Comparison of ENCODE assay signal across 29 cellular contexts in genomic region chr2:24877067-24877466, GRCh38.
"Had no signal": no experiment of that assay in that cellular context is flagged by ENCODE, and none has a peak within 500 bp of the region (broad histone marks: within the 10 kb centered on the region; RNA-seq: fewer than 3 reads in every experiment).

No MANE protein-coding gene starts in this region.

- H3K36me3 Mint-ChIP-seq: natural killer cell had no signal

- H3K4me2 ChIP-seq: hepatocyte had no signal

- H3K36me3 ChIP-seq: esophagus squamous epithelium, left ventricle myocardium inferior, ovary, sigmoid colon, stomach, thyroid gland, upper lobe of right lung had no signal

- H3K4me3 Mint-ChIP-seq: activated CD8-positive, alpha-beta T cell treated with anti-CD3 and anti-CD28 coated beads for 36 hours; activated naive CD4-positive, alpha-beta T cell treated with anti-CD3 and anti-CD28 coated beads, Interleukin-2, amount 50 U/mL, for 24 hours; activated naive CD8-positive, alpha-beta T cell treated with anti-CD3 and anti-CD28 coated beads, Interleukin-2, amount 50 U/mL, for 24 hours; activated T-cell treated with anti-CD3 and anti-CD28 coated beads, Interleukin-2, amount 50 U/mL, for 4 hours; dendritic cell treated with granulocyte-macrophage colony-stimulating factor and Interleukin-4, amounts not matched to agents 40 ng/mL and 50 ng/mL, for 4 days; natural killer cell; stimulated activated naive B cell treated with anti-CD40 and anti-IgM and Interleukin-4, amounts not matched to agents 10 μg/mL and 1 μg/mL and 100 μg/mL, for 72 hours had no signal

- H3K27me3 ChIP-seq: esophagus squamous epithelium, hepatocyte, ovary, sigmoid colon, stomach, thyroid gland, upper lobe of right lung had no signal

- H3K9me3 ChIP-seq: esophagus squamous epithelium, left ventricle myocardium inferior, ovary, sigmoid colon, stomach, thyroid gland, upper lobe of right lung had no signal

- H3K4me1 Mint-ChIP-seq: activated naive CD4-positive, alpha-beta T cell treated with anti-CD3 and anti-CD28 coated beads, Interleukin-2, amount 50 U/mL, for 24 hours had no signal

- H3K27ac ChIP-seq: epithelial cell of prostate, hepatocyte, ovary, thyroid gland, upper lobe of right lung had no signal

- H2AFZ ChIP-seq: hepatocyte had no signal

- H3K27me3 Mint-ChIP-seq: activated CD8-positive, alpha-beta T cell treated with anti-CD3 and anti-CD28 coated beads for 36 hours; activated naive CD4-positive, alpha-beta T cell treated with anti-CD3 and anti-CD28 coated beads, Interleukin-2, amount 50 U/mL, for 24 hours; activated naive CD8-positive, alpha-beta T cell treated with anti-CD3 and anti-CD28 coated beads, Interleukin-2, amount 50 U/mL, for 24 hours; dendritic cell treated with granulocyte-macrophage colony-stimulating factor and Interleukin-4, amounts not matched to agents 40 ng/mL and 50 ng/mL, for 4 days; progenitor cell of endocrine pancreas; stimulated activated naive B cell treated with anti-CD40 and anti-IgM and Interleukin-4, amounts not matched to agents 10 μg/mL and 1 μg/mL and 100 μg/mL, for 72 hours had no signal

- DNase-seq: activated CD4-positive, alpha-beta T cell treated with anti-CD3 and anti-CD28 coated beads for 1 hour; activated CD4-positive, alpha-beta T cell treated with anti-CD3 and anti-CD28 coated beads, Interleukin-2, amount 50 U/mL, for 1 hour; activated CD8-positive, alpha-beta T cell treated with anti-CD3 and anti-CD28 coated beads for 36 hours; activated naive CD8-positive, alpha-beta T cell treated with anti-CD3 and anti-CD28 coated beads, Interleukin-2, amount 50 U/mL, for 24 hours; activated T-cell treated with anti-CD3 and anti-CD28 coated beads, Interleukin-2, amount 50 U/mL, for 4 hours; amygdala; central memory CD4-positive, alpha-beta T cell; effector CD4-positive, alpha-beta T cell; esophagus squamous epithelium; foreskin melanocyte; islet precursor cell; left ventricle myocardium inferior; natural killer cell; ovary; sigmoid colon; small intestine; stimulated activated CD4-positive, alpha-beta T cell treated with anti-CD3 and anti-CD28 coated beads, Interleukin-4, amount 100 ng/mL, for 4 hours; stimulated activated CD8-positive, alpha-beta memory T cell treated with anti-CD3 and anti-CD28 coated beads, Interleukin-4, amount 100 ng/mL, for 48 hours; stimulated activated naive B cell treated with anti-CD40 and anti-IgM and Interleukin-4, amounts not matched to agents 10 μg/mL and 1 μg/mL and 100 μg/mL, for 72 hours; stomach; T-helper 2 cell; thyroid gland; upper lobe of right lung had no signal

- H3K27ac Mint-ChIP-seq: activated CD8-positive, alpha-beta T cell treated with anti-CD3 and anti-CD28 coated beads for 36 hours; activated naive CD4-positive, alpha-beta T cell treated with anti-CD3 and anti-CD28 coated beads, Interleukin-2, amount 50 U/mL, for 24 hours; activated naive CD8-positive, alpha-beta T cell treated with anti-CD3 and anti-CD28 coated beads, Interleukin-2, amount 50 U/mL, for 24 hours; activated T-helper 2 cell treated with anti-CD3 and anti-CD28 coated beads, Interferon-gamma antibody, Interleukin-2, Interleukin-4, amounts not matched to agents 10 μg/mL and 5 μg/mL and 100 μg/mL, durations not matched to agents 14 hours and 24 hours and 36 hours; dendritic cell treated with granulocyte-macrophage colony-stimulating factor and Interleukin-4, amounts not matched to agents 40 ng/mL and 50 ng/mL, for 4 days; natural killer cell; progenitor cell of endocrine pancreas; stimulated activated naive B cell treated with anti-CD40 and anti-IgM and Interleukin-4, amounts not matched to agents 10 μg/mL and 1 μg/mL and 100 μg/mL, for 72 hours had no signal

- H3K9me3 Mint-ChIP-seq: activated CD8-positive, alpha-beta T cell treated with anti-CD3 and anti-CD28 coated beads for 36 hours; activated naive CD4-positive, alpha-beta T cell treated with anti-CD3 and anti-CD28 coated beads, Interleukin-2, amount 50 U/mL, for 24 hours; activated naive CD8-positive, alpha-beta T cell treated with anti-CD3 and anti-CD28 coated beads, Interleukin-2, amount 50 U/mL, for 24 hours; activated T-cell treated with anti-CD3 and anti-CD28 coated beads, Interleukin-2, amount 50 U/mL, for 4 hours; activated T-helper 2 cell treated with anti-CD3 and anti-CD28 coated beads, Interferon-gamma antibody, Interleukin-2, Interleukin-4, amounts not matched to agents 10 μg/mL and 5 μg/mL and 100 μg/mL, durations not matched to agents 14 hours and 24 hours and 36 hours; dendritic cell treated with granulocyte-macrophage colony-stimulating factor and Interleukin-4, amounts not matched to agents 40 ng/mL and 50 ng/mL, for 4 days; natural killer cell; stimulated activated naive B cell treated with anti-CD40 and anti-IgM and Interleukin-4, amounts not matched to agents 10 μg/mL and 1 μg/mL and 100 μg/mL, for 72 hours had no signal

- H3K4me3 ChIP-seq: esophagus squamous epithelium, hepatocyte, left ventricle myocardium inferior, ovary, sigmoid colon, stomach, thyroid gland, upper lobe of right lung had no signal

- ATAC-seq: activated CD8-positive, alpha-beta T cell treated with anti-CD3 and anti-CD28 coated beads for 36 hours; activated naive CD8-positive, alpha-beta T cell treated with anti-CD3 and anti-CD28 coated beads, Interleukin-2, amount 50 U/mL, for 24 hours; activated T-cell treated with anti-CD3 and anti-CD28 coated beads, Interleukin-2, amount 50 U/mL, for 4 hours; stimulated activated naive B cell treated with anti-CD40 and anti-IgM and Interleukin-4, amounts not matched to agents 10 μg/mL and 1 μg/mL and 100 μg/mL, for 72 hours; upper lobe of right lung had no signal
